In genomic region chr17:81054308-81054707, GRCh38 we compare ENCODE assay signal across 23 cellular contexts. TPM values are rescaled to one million over a fixed set of nuclear protein-coding genes. Genes with fewer than 3 reads are reported as not detected.
A peak's percentile ranks its signal among the peaks of the same experiment; 100 is the strongest.
DNase-seq lines count a peak whose midpoint lies in the region; ATAC-seq and TF ChIP-seq lines count a peak whose summit lies in the region.
"Had no signal": no experiment of that assay in that cellular context is flagged by ENCODE, and none has a peak within 500 bp of the region (broad histone marks: within the 10 kb centered on the region; RNA-seq: fewer than 3 reads in every experiment).

No MANE protein-coding gene starts in this region.

- H3K9ac ChIP-seq in neural progenitor cell, result no peak overlapping the region

- H3K4me3 ChIP-seq in neural progenitor cell, result no peak overlapping the region
- no peak overlapping the region for H3K4me3 ChIP-seq in upper lobe of left lung
- H3K4me3 ChIP-seq in thyroid gland (replicated peaks in 1 of 3), result no peak overlapping the region
- H3K4me3 ChIP-seq: GM12878, K562, PC-9 had no signal

- WGBS in upper lobe of left lung, 2 donors, result 80 to 92% methylated on average over 10 to 11 of the region's 12 CpGs
- WGBS in thyroid gland, 2 donors, result 94 to 95% methylated on average over 9 to 10 of the region's 12 CpGs

- TF ChIP-seq POLR2A in upper lobe of left lung (IDR thresholded peaks at IDR 0.05), result no peak
- no peak for TF ChIP-seq POLR2A in thyroid gland (IDR thresholded peaks at IDR 0.05)

- H3K27me3 ChIP-seq in neural progenitor cell (no peaks in the 10 kb centered on the region), upper lobe of left lung (no peaks in the 10 kb centered on the region), thyroid gland (no peaks in the 10 kb centered on the region)

- H3K27ac ChIP-seq in neural progenitor cell (no peak overlapping the region), upper lobe of left lung (peak overlapping the region; percentile 23 to 91 (median 76)), thyroid gland (no peak overlapping the region)
- H3K27ac ChIP-seq: PC-9 had no signal

- TF ChIP-seq CTCF in brain (conservative IDR thresholded peaks at IDR 0.05), result no peak
- TF ChIP-seq CTCF in neural progenitor cell (IDR thresholded peaks at IDR 0.05), result no peak
- TF ChIP-seq CTCF in upper lobe of left lung (IDR thresholded peaks at IDR 0.05), result no peak
- no peak for TF ChIP-seq CTCF in thyroid gland (IDR thresholded peaks at IDR 0.05)

- H3K4me1 ChIP-seq in neural progenitor cell (peaks cover 25% of the 10 kb centered on the region), upper lobe of left lung (peaks cover 75 to 92% (median 83%) of the 10 kb centered on the region in 4 donors), thyroid gland (peaks cover 15 to 42% of the 10 kb centered on the region in 2 donors)

- peaks cover 4% of the 10 kb centered on the region for H3F3A ChIP-seq in neural progenitor cell (ENCODE audit: low read depth)

- H3K4me2 ChIP-seq in neural progenitor cell, result no peak overlapping the region
- H3K4me2 ChIP-seq: PC-9 had no signal

- H3K27ac Mint-ChIP-seq in brain (peak overlapping the region in 4 of 5 experiments; percentile 75 to 86 (median 79)), neural progenitor cell (no peak overlapping the region)
- H3K27ac Mint-ChIP-seq: CD4-positive, alpha-beta memory T cell had no signal

- no peak for ATAC-seq in upper lobe of left lung (ENCODE audit: low FRiP score in 2 of 2)
- ATAC-seq in GM19395 (IDR thresholded peaks at IDR 0.05; ENCODE audit: unreplicated experiment), result no peak
- ATAC-seq: GM12878, HepG2, K562 had no signal

- H3K36me3 ChIP-seq in neural progenitor cell (no peaks in the 10 kb centered on the region), upper lobe of left lung (peaks cover 0 to 24% (median 13%) of the 10 kb centered on the region in 4 donors), thyroid gland (no peaks in the 10 kb centered on the region)

- H3K4me3 Mint-ChIP-seq in brain (peak overlapping the region in 1 of 5 experiments; percentile 26), neural progenitor cell (peak overlapping the region; percentile 21)
- H3K4me3 Mint-ChIP-seq: CD4-positive, alpha-beta memory T cell had no signal

- H3K4me1 Mint-ChIP-seq in brain (peaks cover 63% of the 10 kb centered on the region), neural progenitor cell (peaks cover 33% of the 10 kb centered on the region)

- H3K9me3 ChIP-seq in neural progenitor cell (ENCODE audit: low read depth) (no peaks in the 10 kb centered on the region), upper lobe of left lung (no peaks in the 10 kb centered on the region), thyroid gland (no peaks in the 10 kb centered on the region)

- no peak overlapping the region for H2AFZ ChIP-seq in neural progenitor cell (replicated peaks)
- H2AFZ ChIP-seq: PC-9 had no signal

- no peaks in the 10 kb centered on the region for H3K79me2 ChIP-seq in neural progenitor cell (ENCODE audit: low read depth)

- intact Hi-C loops in thyroid gland (cut with DNase I), result no loop called here

- H4K20me1 ChIP-seq in neural progenitor cell (ENCODE audit: low read depth), result peaks cover 17% of the 10 kb centered on the region

- H3K9me3 Mint-ChIP-seq in brain, result peaks cover 0 to 1% (median 0%) of the 10 kb centered on the region in 5 experiments
- H3K9me3 Mint-ChIP-seq in neural progenitor cell, result no peaks in the 10 kb centered on the region
- H3K9me3 Mint-ChIP-seq: CD4-positive, alpha-beta memory T cell had no signal

- H3K27me3 Mint-ChIP-seq in brain (no peaks in the 10 kb centered on the region), neural progenitor cell (ENCODE audit: insufficient read depth, low read depth) (no peaks in the 10 kb centered on the region)

- H3K36me3 Mint-ChIP-seq in brain (peaks cover 27% of the 10 kb centered on the region), neural progenitor cell (peaks cover 3% of the 10 kb centered on the region)
- H3K36me3 Mint-ChIP-seq: CD4-positive, alpha-beta memory T cell had no signal

- DNase-seq in ELF-1 (ENCODE audit: low read depth, low spot score) (peak; percentile 36), neural progenitor cell (ENCODE audit: low spot score) (no peak), upper lobe of left lung (peak in 1 of 2 donors; percentile 47), thyroid gland (no peak), GF-D8 (lab: John Stamatoyannopoulos, UW) (no peak)
- DNase-seq: C1 segment of cervical spinal cord; CD4-positive, alpha-beta memory T cell; COR-L47; DMS53; Kasumi-1; NCI-H1105; NCI-H146; NCI-H1930; NCI-H2107; NCI-H524; NCI-H774; PC-9; SHP77 had no signal

- no peak for TF ChIP-seq EP300 in upper lobe of left lung (IDR thresholded peaks at IDR 0.05)

RNA-seq across cellular contexts. Expression of gene BAIAP2, which starts 19.4 kb away (rescaled TPM):
- polyA plus RNA-seq in brain (ENCODE audit: insufficient read depth, low read depth, low replicate concordance), result 87.8 TPM
- 15.6 and 16.1 TPM in 2 replicates for total RNA-seq in neural progenitor cell (ENCODE audit: low replicate concordance)
- 100 to 1,000 TPM in 5 of 6 donors, 10 to 100 TPM in 1; 90.7 to 231 (median 123) TPM for total RNA-seq in upper lobe of left lung
- total RNA-seq in thyroid gland, result 10 to 100 TPM; 35.8 to 86.8 (median 42.1) TPM

Comparison
In these comparisons a context has a peak if more than half of its experiments do, and no peak if none do; other contexts are left out.
1. H3K27ac ChIP-seq: peak in upper lobe of left lung (4 of 4); none in neural progenitor cell (single experiment) and thyroid gland (0 of 3).